ENCODE assay signal across 8 cellular contexts in the genomic region with DNA sequence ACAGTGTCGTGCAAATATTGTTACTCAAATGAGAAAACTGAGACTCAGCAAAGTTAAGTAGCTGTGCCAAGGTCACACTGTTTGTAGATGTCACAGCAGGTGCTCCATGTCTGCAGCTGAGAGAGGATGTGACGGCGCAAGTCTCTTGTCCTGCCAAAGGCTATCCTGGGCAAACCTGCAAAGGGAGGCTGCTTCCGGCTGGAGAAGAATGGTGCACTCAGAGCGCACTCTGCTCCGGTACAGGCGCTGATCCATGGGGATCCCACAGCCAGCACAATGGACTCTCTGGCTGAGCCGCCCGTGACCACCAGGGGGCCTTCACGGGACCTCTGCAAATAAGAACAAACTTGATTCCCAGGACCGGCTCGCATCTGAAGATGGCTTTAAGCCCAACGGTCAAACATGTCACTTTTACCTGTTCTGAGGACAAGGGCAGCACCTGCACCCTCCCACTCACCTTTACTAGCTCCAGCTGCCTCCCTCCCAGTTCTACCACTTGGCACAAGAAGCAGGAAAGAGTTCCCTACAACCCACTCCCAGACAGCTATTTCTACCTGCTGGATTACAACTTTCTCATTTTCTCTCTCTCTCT. TPM values are rescaled to one million over a fixed set of nuclear protein-coding genes. Genes with fewer than 3 reads are reported as not detected.
DNase-seq lines count a peak whose midpoint lies in the region; ATAC-seq and TF ChIP-seq lines count a peak whose summit lies in the region.

No MANE protein-coding gene starts in this region.

- H3K4me3 ChIP-seq in Peyer's patch: no peak overlapping the region
- H3K4me3 ChIP-seq in prostate gland: no peak overlapping the region

- H3K9me3 ChIP-seq in Peyer's patch: no peaks in the 10 kb centered on the region
- no peaks in the 10 kb centered on the region for H3K9me3 ChIP-seq in prostate gland

- no peaks in the 10 kb centered on the region for H3K36me3 Mint-ChIP-seq in activated naive CD8-positive, alpha-beta T cell treated with anti-CD3 and anti-CD28 coated beads, Interleukin-2, amount 50 U/mL, for 24 hours (ENCODE audit: low read depth)

- peak; percentile 30 to 82 (median 70) for TF ChIP-seq CTCF in Peyer's patch (IDR thresholded peaks at IDR 0.05)
- TF ChIP-seq CTCF in prostate gland (IDR thresholded peaks at IDR 0.05): peak; percentile 70 to 80 (median 76)

- no peak overlapping the region for H3K27ac Mint-ChIP-seq in activated naive CD8-positive, alpha-beta T cell treated with anti-CD3 and anti-CD28 coated beads, Interleukin-2, amount 50 U/mL, for 24 hours

- peak; percentile 66 for DNase-seq in DMS79 (lab: John Stamatoyannopoulos, UW)
- peak; percentile 70 for DNase-seq in HuH-7.5 (ENCODE audit: low spot score)
- peak; percentile 55 to 90 (median 87) for DNase-seq in Peyer's patch
- DNase-seq in activated naive CD8-positive, alpha-beta T cell treated with anti-CD3 and anti-CD28 coated beads, Interleukin-2, amount 50 U/mL, for 24 hours: peak; percentile 57
- peak; percentile 82 for DNase-seq in left cardiac atrium
- DNase-seq in prostate gland (ENCODE audit: low spot score): peak; percentile 87

- WGBS in prostate gland: 8% methylated on average over 11 of the region's 13 CpGs

- H3K36me3 ChIP-seq in Peyer's patch (no peaks in the 10 kb centered on the region), prostate gland (no peaks in the 10 kb centered on the region)

- TF ChIP-seq POLR2A in Peyer's patch (IDR thresholded peaks at IDR 0.05) (no peak), prostate gland (IDR thresholded peaks at IDR 0.05) (no peak)

- no peaks in the 10 kb centered on the region for H3K27me3 Mint-ChIP-seq in activated naive CD8-positive, alpha-beta T cell treated with anti-CD3 and anti-CD28 coated beads, Interleukin-2, amount 50 U/mL, for 24 hours

- intact Hi-C loops in left cardiac atrium (cut with DNase I): loop anchor here in 1 of 2 donors (2.0 to 10.0 kb wide), 3 partner anchors 45 to 185 kb away; partner anchors contain the start of gene TRAF5
- intact Hi-C loops in prostate gland (cut with DNase I): loop anchor here (5.0 kb wide), 1 partner anchor 42 kb away; no protein-coding TSS in a partner anchor

- peak; percentile 61 for ATAC-seq in activated naive CD8-positive, alpha-beta T cell treated with anti-CD3 and anti-CD28 coated beads, Interleukin-2, amount 50 U/mL, for 24 hours
- peak; percentile 91 to 95 for ATAC-seq in left cardiac atrium
- no peak for ATAC-seq in GM21367 (IDR thresholded peaks at IDR 0.05; ENCODE audit: unreplicated experiment)
- ATAC-seq in HG03520 (IDR thresholded peaks at IDR 0.05; ENCODE audit: unreplicated experiment): no peak

- H3K4me3 Mint-ChIP-seq in activated naive CD8-positive, alpha-beta T cell treated with anti-CD3 and anti-CD28 coated beads, Interleukin-2, amount 50 U/mL, for 24 hours: no peak overlapping the region

- H3K27me3 ChIP-seq in Peyer's patch (no peaks in the 10 kb centered on the region), prostate gland (replicated peaks; ENCODE audit: insufficient read depth) (no peaks in the 10 kb centered on the region)

- H3K27ac ChIP-seq in Peyer's patch (no peak overlapping the region), prostate gland (no peak overlapping the region)

- H3K4me1 ChIP-seq in Peyer's patch: no peaks in the 10 kb centered on the region
- peaks cover 9% of the 10 kb centered on the region for H3K4me1 ChIP-seq in prostate gland (replicated peaks)

- no peaks in the 10 kb centered on the region for H3K9me3 Mint-ChIP-seq in activated naive CD8-positive, alpha-beta T cell treated with anti-CD3 and anti-CD28 coated beads, Interleukin-2, amount 50 U/mL, for 24 hours

- H3K4me1 Mint-ChIP-seq in activated naive CD8-positive, alpha-beta T cell treated with anti-CD3 and anti-CD28 coated beads, Interleukin-2, amount 50 U/mL, for 24 hours: no peaks in the 10 kb centered on the region

RNA-seq across cellular contexts. Expression of gene RD3, which starts 21.9 kb away (rescaled TPM):
- total RNA-seq in Peyer's patch: under 1 TPM in 1 of 4 donors, not detected in 3; 0.27 TPM
- total RNA-seq in left cardiac atrium: not detected
- under 1 TPM; 0.27 to 0.28 TPM for total RNA-seq in prostate gland

Comparison
In these comparisons a context has a peak if more than half of its experiments do, and no peak if none do; other contexts are left out.
1. ATAC-seq: peak in activated naive CD8-positive, alpha-beta T cell treated with anti-CD3 and anti-CD28 coated beads, Interleukin-2, amount 50 U/mL, for 24 hours (single experiment) and left cardiac atrium (2 of 2); none in GM21367 (single experiment) and HG03520 (single experiment).
2. Peak in every context shown above with its lines, with median percentiles within 50 percentile points of each other: DNase-seq.